ENCODE assay signal across 8 cellular contexts in genomic region chr2:231714639-231715498, GRCh38.
DNase-seq lines count a peak whose midpoint lies in the region; ATAC-seq and TF ChIP-seq lines count a peak whose summit lies in the region.

No MANE protein-coding gene starts in this region.

- no peak overlapping the region for H3K4me3 Mint-ChIP-seq in dendritic cell treated with granulocyte-macrophage colony-stimulating factor and Interleukin-4, amounts not matched to agents 40 ng/mL and 50 ng/mL, for 4 days
- H3K4me3 Mint-ChIP-seq in memory B cell = no peak overlapping the region

- H3K27ac Mint-ChIP-seq in dendritic cell treated with granulocyte-macrophage colony-stimulating factor and Interleukin-4, amounts not matched to agents 40 ng/mL and 50 ng/mL, for 4 days = peak overlapping the region; percentile 85
- H3K27ac Mint-ChIP-seq in memory B cell = peak overlapping the region; percentile 96

- H3K9me3 Mint-ChIP-seq in dendritic cell treated with granulocyte-macrophage colony-stimulating factor and Interleukin-4, amounts not matched to agents 40 ng/mL and 50 ng/mL, for 4 days = no peaks in the 10 kb centered on the region
- no peaks in the 10 kb centered on the region for H3K9me3 Mint-ChIP-seq in memory B cell

- H3K27me3 Mint-ChIP-seq in dendritic cell treated with granulocyte-macrophage colony-stimulating factor and Interleukin-4, amounts not matched to agents 40 ng/mL and 50 ng/mL, for 4 days = peaks cover 1% of the 10 kb centered on the region
- H3K27me3 Mint-ChIP-seq in memory B cell = no peaks in the 10 kb centered on the region

- no peak for ATAC-seq in memory B cell (ENCODE audit: low read depth)
- no peak for ATAC-seq in GM21447 (IDR thresholded peaks at IDR 0.05; ENCODE audit: unreplicated experiment)

- peaks cover 73% of the 10 kb centered on the region for H3K4me1 Mint-ChIP-seq in dendritic cell treated with granulocyte-macrophage colony-stimulating factor and Interleukin-4, amounts not matched to agents 40 ng/mL and 50 ng/mL, for 4 days (ENCODE audit: low read depth)
- H3K4me1 Mint-ChIP-seq in memory B cell = peaks cover 44% of the 10 kb centered on the region

- DNase-seq in AG08396 (ENCODE audit: low spot score) (peak; percentile 41), NCI-H2227 (lab: John Stamatoyannopoulos, UW; ENCODE audit: unreplicated experiment) (peak; percentile 83), memory B cell (ENCODE audit: low spot score in 2 of 2) (peak; percentile 78 to 87)
- DNase-seq in activated CD4-positive, alpha-beta T cell treated with anti-CD3 and anti-CD28 coated beads for 4 hours = peak; percentile 82 to 85
- peak; percentile 72 to 76 for DNase-seq in stimulated activated CD8-positive, alpha-beta memory T cell treated with anti-CD3 and anti-CD28 coated beads, Interleukin-4, amount 100 ng/mL, for 1 hour (ENCODE audit: low read depth in 2 of 2, low spot score in 1 of 2)

- peaks cover 52% of the 10 kb centered on the region for H3K36me3 Mint-ChIP-seq in dendritic cell treated with granulocyte-macrophage colony-stimulating factor and Interleukin-4, amounts not matched to agents 40 ng/mL and 50 ng/mL, for 4 days (ENCODE audit: low read depth)
- peaks cover 22% of the 10 kb centered on the region for H3K36me3 Mint-ChIP-seq in memory B cell

- TF ChIP-seq POLR2A in GM19193 (IDR thresholded peaks at IDR 0.05; ENCODE audit: extremely low read depth, insufficient read depth, insufficient read length) = peak; percentile 8

- intact Hi-C loops in dendritic cell treated with granulocyte-macrophage colony-stimulating factor and Interleukin-4, amounts not matched to agents 40 ng/mL and 50 ng/mL, for 4 days (cut with micrococcal nuclease) = loop anchor here (1.0 kb wide), 2 partner anchors 38 to 103 kb away; no protein-coding TSS in a partner anchor
